Comparison of ENCODE assay signal across 21 cellular contexts in the genomic region with DNA sequence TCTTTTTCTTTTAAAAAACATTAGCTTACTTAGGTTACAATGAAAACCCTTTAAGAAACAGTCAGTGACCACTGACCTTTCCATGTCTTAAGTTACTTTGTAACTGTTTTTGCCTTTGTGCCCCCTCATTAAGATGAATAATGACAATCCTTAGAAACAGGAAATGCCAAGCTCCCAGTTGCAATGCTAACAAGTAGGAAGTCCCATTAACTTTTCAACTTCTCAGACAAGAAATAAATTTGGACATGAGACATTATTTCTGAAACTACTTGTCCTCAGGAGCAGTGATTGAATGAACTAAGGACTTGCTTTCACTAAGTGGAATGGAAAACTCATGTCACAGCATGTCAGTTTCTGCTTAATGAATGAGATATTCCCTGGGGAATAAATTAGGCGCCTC.
DNase-seq lines count a peak whose midpoint lies in the region; ATAC-seq and TF ChIP-seq lines count a peak whose summit lies in the region.
"Had no signal": no experiment of that assay in that cellular context is flagged by ENCODE, and none has a peak within 500 bp of the region (broad histone marks: within the 10 kb centered on the region; RNA-seq: fewer than 3 reads in every experiment).

No MANE protein-coding gene starts in this region.

- peaks cover 20% of the 10 kb centered on the region; the same call in 2 of the 3 replicates for H3K4me1 Mint-ChIP-seq in GM23338
- H3K4me1 Mint-ChIP-seq in progenitor cell of endocrine pancreas (ENCODE audit: low read depth), result peaks cover 43% of the 10 kb centered on the region
- no peaks in the 10 kb centered on the region for H3K4me1 Mint-ChIP-seq in activated naive CD4-positive, alpha-beta T cell treated with anti-CD3 and anti-CD28 coated beads for 36 hours (ENCODE audit: low read depth)
- H3K4me1 Mint-ChIP-seq: central memory CD8-positive, alpha-beta T cell had no signal

- H4K20me1 ChIP-seq in GM23338 (replicated peaks; ENCODE audit: insufficient read depth), result no peaks in the 10 kb centered on the region

- H3K4me3 ChIP-seq in GM23338, result no peak overlapping the region
- H3K4me3 ChIP-seq: adrenal gland, esophagus muscularis mucosa, HAP-1, heart left ventricle, left ventricle myocardium inferior, upper lobe of right lung had no signal

- TF ChIP-seq CTCF in GM23338 (conservative IDR thresholded peaks at IDR 0.05; ENCODE audit: low read depth in 2 of 2), result no peak
- TF ChIP-seq CTCF in progenitor cell of endocrine pancreas (IDR thresholded peaks at IDR 0.05; ENCODE audit: unreplicated experiment), result no peak

- ATAC-seq in GM23338, result no peak
- ATAC-seq in SK-N-SH treated with all-trans-retinoic acid at 6 μM for 48 hours, result peak; percentile 39
- ATAC-seq: heart left ventricle, upper lobe of right lung had no signal

- no peaks in the 10 kb centered on the region for H3F3A ChIP-seq in GM23338 (replicated peaks; ENCODE audit: low read depth)

- no peaks in the 10 kb centered on the region for H3K9me2 ChIP-seq in GM23338 (ENCODE audit: insufficient read depth)

- no peaks in the 10 kb centered on the region for H3K36me3 ChIP-seq in GM23338 (ENCODE audit: insufficient read depth)
- H3K36me3 ChIP-seq: adrenal gland, BE2C, esophagus muscularis mucosa, HAP-1, heart left ventricle, left ventricle myocardium inferior, upper lobe of right lung had no signal

- H3K9me3 Mint-ChIP-seq in GM23338, result no peaks in the 10 kb centered on the region
- H3K9me3 Mint-ChIP-seq in progenitor cell of endocrine pancreas (ENCODE audit: low read depth), result peaks cover 6% of the 10 kb centered on the region
- H3K9me3 Mint-ChIP-seq in activated naive CD4-positive, alpha-beta T cell treated with anti-CD3 and anti-CD28 coated beads for 36 hours, result no peaks in the 10 kb centered on the region
- H3K9me3 Mint-ChIP-seq: central memory CD8-positive, alpha-beta T cell had no signal

- CTCF ChIA-PET in activated naive CD4-positive, alpha-beta T cell treated with anti-CD3 and anti-CD28 coated beads for 36 hours (lab: Charles Lee), result no interaction called here

- DNase-seq in GM23338 (ENCODE audit: low spot score) (no peak), fibroblast of gingiva (ENCODE audit: low read depth) (peak; percentile 2), progenitor cell of endocrine pancreas (ENCODE audit: low spot score, unreplicated experiment) (no peak), superior temporal gyrus (ENCODE audit: extremely low spot score) (no peak)
- DNase-seq in activated naive CD4-positive, alpha-beta T cell treated with anti-CD3 and anti-CD28 coated beads for 36 hours, result no peak
- no peak for DNase-seq in stimulated activated CD4-positive, alpha-beta T cell treated with anti-CD3 and anti-CD28 coated beads, Interleukin-4, amount 100 ng/mL, for 24 hours
- DNase-seq in stimulated activated CD4-positive, alpha-beta T cell treated with anti-CD3 and anti-CD28 coated beads, Interleukin-15, amount 100 ng/mL, for 24 hours, result no peak
- DNase-seq: activated CD4-positive, alpha-beta T cell treated with anti-CD3 and anti-CD28 coated beads, Interleukin-2, amount 50 U/mL, for 1 hour; activated CD8-positive, alpha-beta memory T cell treated with anti-CD3 and anti-CD28 coated beads, Interleukin-2, amount 50 U/mL, for 48 hours; activated effector memory CD4-positive, alpha-beta T cell treated with Interleukin-2 at 50 U/mL for 16 hours; adrenal gland; BE2C; heart left ventricle; left ventricle myocardium inferior; NCI-H345; stimulated activated CD4-positive, alpha-beta T cell treated with anti-CD3 and anti-CD28 coated beads, Interleukin-2, amount 100 ng/mL, for 48 hours; upper lobe of right lung had no signal

- H2AFZ ChIP-seq in GM23338, result no peak overlapping the region

- H3K36me3 Mint-ChIP-seq in GM23338 (ENCODE audit: low read depth), result no peaks in the 10 kb centered on the region
- H3K36me3 Mint-ChIP-seq in progenitor cell of endocrine pancreas (ENCODE audit: insufficient read depth), result peaks cover 4% of the 10 kb centered on the region
- H3K36me3 Mint-ChIP-seq in activated naive CD4-positive, alpha-beta T cell treated with anti-CD3 and anti-CD28 coated beads for 36 hours (ENCODE audit: low read depth), result peaks cover 1% of the 10 kb centered on the region

- H3K27ac Mint-ChIP-seq in GM23338, result no peak overlapping the region
- peak overlapping the region; percentile 35 for H3K27ac Mint-ChIP-seq in progenitor cell of endocrine pancreas
- no peak overlapping the region for H3K27ac Mint-ChIP-seq in activated naive CD4-positive, alpha-beta T cell treated with anti-CD3 and anti-CD28 coated beads for 36 hours

- H3K27me3 Mint-ChIP-seq in GM23338 (ENCODE audit: insufficient read depth, low read depth, poor library complexity) (peaks cover 2% of the 10 kb centered on the region), progenitor cell of endocrine pancreas (no peaks in the 10 kb centered on the region)
- no peaks in the 10 kb centered on the region for H3K27me3 Mint-ChIP-seq in activated naive CD4-positive, alpha-beta T cell treated with anti-CD3 and anti-CD28 coated beads for 36 hours (ENCODE audit: low read depth)
- H3K27me3 Mint-ChIP-seq: central memory CD8-positive, alpha-beta T cell had no signal

- H3K27me3 ChIP-seq in GM23338 (ENCODE audit: insufficient read depth), result no peaks in the 10 kb centered on the region
- H3K27me3 ChIP-seq: adrenal gland, BE2C, esophagus muscularis mucosa, heart left ventricle, upper lobe of right lung had no signal

- no peak overlapping the region for H3K27ac ChIP-seq in GM23338 (ENCODE audit: low read depth)
- H3K27ac ChIP-seq: adrenal gland, esophagus muscularis mucosa, heart left ventricle, left ventricle myocardium inferior, upper lobe of right lung had no signal

- intact Hi-C loops in activated naive CD4-positive, alpha-beta T cell treated with anti-CD3 and anti-CD28 coated beads for 36 hours (cut with micrococcal nuclease), result no loop called here

- H3K79me2 ChIP-seq in GM23338 (replicated peaks; ENCODE audit: insufficient read depth), result no peaks in the 10 kb centered on the region

- H3K4me1 ChIP-seq in GM23338 (ENCODE audit: insufficient read depth), result peaks cover 17% of the 10 kb centered on the region
- H3K4me1 ChIP-seq: adrenal gland, BE2C, left ventricle myocardium inferior, upper lobe of right lung had no signal

- no peak overlapping the region for H3K4me3 Mint-ChIP-seq in GM23338
- no peak overlapping the region for H3K4me3 Mint-ChIP-seq in progenitor cell of endocrine pancreas (ENCODE audit: low read depth)
- H3K4me3 Mint-ChIP-seq in activated naive CD4-positive, alpha-beta T cell treated with anti-CD3 and anti-CD28 coated beads for 36 hours, result no peak overlapping the region
- H3K4me3 Mint-ChIP-seq: central memory CD8-positive, alpha-beta T cell had no signal

- peak overlapping the region; percentile 20 for H3K4me2 ChIP-seq in GM23338

TF ChIP-seq in GM23338, 12 proteins besides CTCF, POLR2A, EP300 and RAD21 (continues in another document):
- TF ChIP-seq POLR2AphosphoS5 (IDR thresholded peaks at IDR 0.05; ENCODE audit: low read depth) (no peak), STAT1 (IDR thresholded peaks at IDR 0.05; ENCODE audit: unreplicated experiment) (no peak), ZNF114 (CRISPR knock-in tag; IDR thresholded peaks at IDR 0.05) (no peak), CREB1 (CRISPR knock-in tag; IDR thresholded peaks at IDR 0.05; ENCODE audit: low read depth) (no peak), JUNB (IDR thresholded peaks at IDR 0.05; ENCODE audit: unreplicated experiment) (no peak)

TF ChIP-seq in SK-N-SH treated with all-trans-retinoic acid at 6 μM for 48 hours, 23 proteins besides CTCF, POLR2A, EP300 and RAD21 (continues in another document):
- TF ChIP-seq ARNTL (CRISPR knock-in tag; IDR thresholded peaks at IDR 0.05; ENCODE audit: borderline replicate concordance, low read depth) (no peak), RARB (CRISPR knock-in tag; IDR thresholded peaks at IDR 0.05) (no peak), ZNF565 (CRISPR knock-in tag; conservative IDR thresholded peaks at IDR 0.05; ENCODE audit: low read depth) (no peak), CSDC2 (CRISPR knock-in tag; IDR thresholded peaks at IDR 0.05) (no peak), ESRRG (CRISPR knock-in tag; IDR thresholded peaks at IDR 0.05) (no peak), ISL1 (CRISPR knock-in tag; IDR thresholded peaks at IDR 0.05) (peak; percentile 6), ZNF70 (CRISPR knock-in tag; IDR thresholded peaks at IDR 0.05) (no peak), BACH2 (CRISPR knock-in tag; IDR thresholded peaks at IDR 0.05; ENCODE audit: borderline replicate concordance) (no peak), GLIS3 (CRISPR knock-in tag; IDR thresholded peaks at IDR 0.05) (no peak), ZNF8 (CRISPR knock-in tag; IDR thresholded peaks at IDR 0.05) (no peak), PPARA (CRISPR knock-in tag; IDR thresholded peaks at IDR 0.05; ENCODE audit: borderline replicate concordance) (no peak), SNAI2 (CRISPR knock-in tag; IDR thresholded peaks at IDR 0.05) (no peak)
- TF ChIP-seq, protein P1, sequence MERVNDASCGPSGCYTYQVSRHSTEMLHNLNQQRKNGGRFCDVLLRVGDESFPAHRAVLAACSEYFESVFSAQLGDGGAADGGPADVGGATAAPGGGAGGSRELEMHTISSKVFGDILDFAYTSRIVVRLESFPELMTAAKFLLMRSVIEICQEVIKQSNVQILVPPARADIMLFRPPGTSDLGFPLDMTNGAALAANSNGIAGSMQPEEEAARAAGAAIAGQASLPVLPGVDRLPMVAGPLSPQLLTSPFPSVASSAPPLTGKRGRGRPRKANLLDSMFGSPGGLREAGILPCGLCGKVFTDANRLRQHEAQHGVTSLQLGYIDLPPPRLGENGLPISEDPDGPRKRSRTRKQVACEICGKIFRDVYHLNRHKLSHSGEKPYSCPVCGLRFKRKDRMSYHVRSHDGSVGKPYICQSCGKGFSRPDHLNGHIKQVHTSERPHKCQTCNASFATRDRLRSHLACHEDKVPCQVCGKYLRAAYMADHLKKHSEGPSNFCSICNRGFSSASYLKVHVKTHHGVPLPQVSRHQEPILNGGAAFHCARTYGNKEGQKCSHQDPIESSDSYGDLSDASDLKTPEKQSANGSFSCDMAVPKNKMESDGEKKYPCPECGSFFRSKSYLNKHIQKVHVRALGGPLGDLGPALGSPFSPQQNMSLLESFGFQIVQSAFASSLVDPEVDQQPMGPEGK (CRISPR knock-in tag; IDR thresholded peaks at IDR 0.05; ENCODE audit: borderline replicate concordance), result no peak
